ENCODE assay signal across 7 cellular contexts in genomic region chr1:114153621-114154145, GRCh38. TPM values are rescaled to one million over a fixed set of nuclear protein-coding genes. Genes with fewer than 3 reads are reported as not detected.
DNase-seq lines count a peak whose midpoint lies in the region; ATAC-seq and FAIRE-seq lines count a peak whose summit lies in the region.

Gene SYT6, minus strand, starts transcription at chr1:114153869. Its CDS starts 97 bp downstream, at chr1:114153772.

- no peaks in the 10 kb centered on the region for H3K36me3 Mint-ChIP-seq in activated T-helper 17 cell treated with anti-CD3 and anti-CD28 coated beads, Interleukin-2, amount 50 U/mL, for 72 hours (ENCODE audit: low read depth)
- no peaks in the 10 kb centered on the region for H3K36me3 Mint-ChIP-seq in stimulated activated memory B cell treated with anti-CD40 and anti-IgM and Interleukin-4, amounts not matched to agents 10 μg/mL and 1 μg/mL and 100 μg/mL, for 72 hours
- no peaks in the 10 kb centered on the region for H3K36me3 Mint-ChIP-seq in activated CD4-positive, alpha-beta T cell treated with anti-CD3 and anti-CD28 coated beads, Interleukin-2, amount 10 ng/mL, durations not matched to agents 7 days and 5 days (ENCODE audit: low read depth)

- CTCF ChIA-PET in activated CD4-positive, alpha-beta T cell treated with anti-CD3 and anti-CD28 coated beads, Interleukin-2, amount 10 ng/mL, durations not matched to agents 7 days and 5 days (lab: Charles Lee), result no interaction called here

- no peak within 1 kb of the TSS for H3K27ac Mint-ChIP-seq in activated T-helper 17 cell treated with anti-CD3 and anti-CD28 coated beads, Interleukin-2, amount 50 U/mL, for 72 hours
- H3K27ac Mint-ChIP-seq in stimulated activated memory B cell treated with anti-CD40 and anti-IgM and Interleukin-4, amounts not matched to agents 10 μg/mL and 1 μg/mL and 100 μg/mL, for 72 hours, result no peak within 1 kb of the TSS
- no peak within 1 kb of the TSS for H3K27ac Mint-ChIP-seq in activated CD4-positive, alpha-beta T cell treated with anti-CD3 and anti-CD28 coated beads, Interleukin-2, amount 10 ng/mL, durations not matched to agents 7 days and 5 days

- H3K27me3 Mint-ChIP-seq in activated T-helper 17 cell treated with anti-CD3 and anti-CD28 coated beads, Interleukin-2, amount 50 U/mL, for 72 hours, result peaks cover 62% of the 10 kb centered on the region
- H3K27me3 Mint-ChIP-seq in stimulated activated memory B cell treated with anti-CD40 and anti-IgM and Interleukin-4, amounts not matched to agents 10 μg/mL and 1 μg/mL and 100 μg/mL, for 72 hours, result peaks cover 63% of the 10 kb centered on the region
- H3K27me3 Mint-ChIP-seq in activated CD4-positive, alpha-beta T cell treated with anti-CD3 and anti-CD28 coated beads, Interleukin-2, amount 10 ng/mL, durations not matched to agents 7 days and 5 days, result peaks cover 78% of the 10 kb centered on the region

- peaks cover 64% of the 10 kb centered on the region for H3K27me3 ChIP-seq in HUES6 (ENCODE audit: control insufficient read depth, insufficient read depth, low read length)
- peaks cover 69% of the 10 kb centered on the region for H3K27me3 ChIP-seq in iPS-20b (ENCODE audit: insufficient read depth, low read length)

- DNase-seq in NCI-H187 treated with DMSO at 0.1 percent for 48 hours (lab: John Stamatoyannopoulos, UW), result no peak
- DNase-seq in urothelium cell line (ENCODE audit: low spot score), result no peak
- DNase-seq in activated CD4-positive, alpha-beta T cell treated with anti-CD3 and anti-CD28 coated beads, Interleukin-2, amount 10 ng/mL, durations not matched to agents 7 days and 5 days, result no peak

- H3K4me3 ChIP-seq in HUES6 (ENCODE audit: low read depth, low read length), result peak within 1 kb of the TSS; percentile 82
- peak within 1 kb of the TSS; percentile 83 for H3K4me3 ChIP-seq in iPS-20b (ENCODE audit: low read length)

- H3K9ac ChIP-seq in HUES6 (ENCODE audit: low read length) (peak within 1 kb of the TSS; percentile 94), iPS-20b (ENCODE audit: low read depth, low read length) (peak within 1 kb of the TSS; percentile 85; the same call in 1 of the 2 replicates)

- POLR2A ChIA-PET in activated CD4-positive, alpha-beta T cell treated with anti-CD3 and anti-CD28 coated beads, Interleukin-2, amount 10 ng/mL, durations not matched to agents 7 days and 5 days (lab: Charles Lee), result no interaction called here

- no peak for FAIRE-seq in urothelium cell line (lab: Jason Lieb, UNC)

- H3K27ac ChIP-seq in HUES6 (ENCODE audit: low read depth, low read length), result peak within 1 kb of the TSS; percentile 76
- no peak within 1 kb of the TSS for H3K27ac ChIP-seq in iPS-20b (ENCODE audit: low read length)

- H3K9me3 ChIP-seq in HUES6 (ENCODE audit: control insufficient read depth, insufficient read depth, low read depth, low read length), result no peaks in the 10 kb centered on the region
- no peaks in the 10 kb centered on the region for H3K9me3 ChIP-seq in iPS-20b (ENCODE audit: insufficient read depth, low read depth, low read length)

- H3K4me1 ChIP-seq in HUES6 (ENCODE audit: control insufficient read depth, insufficient read depth, low read length) (peaks cover 43% of the 10 kb centered on the region), iPS-20b (ENCODE audit: insufficient read depth, low read length) (peaks cover 38% of the 10 kb centered on the region)

- no peak for ATAC-seq in activated T-helper 17 cell treated with anti-CD3 and anti-CD28 coated beads, Interleukin-2, amount 50 U/mL, for 72 hours (replicated peaks)
- no peak for ATAC-seq in stimulated activated memory B cell treated with anti-CD40 and anti-IgM and Interleukin-4, amounts not matched to agents 10 μg/mL and 1 μg/mL and 100 μg/mL, for 72 hours

- peaks cover 17% of the 10 kb centered on the region for H3K36me3 ChIP-seq in HUES6 (ENCODE audit: control insufficient read depth, insufficient read depth, low read length)
- H3K36me3 ChIP-seq in iPS-20b (ENCODE audit: insufficient read depth, low read depth, low read length), result peaks cover 20% of the 10 kb centered on the region

- peaks cover 7% of the 10 kb centered on the region for H3K4me1 Mint-ChIP-seq in activated T-helper 17 cell treated with anti-CD3 and anti-CD28 coated beads, Interleukin-2, amount 50 U/mL, for 72 hours
- peaks cover 10% of the 10 kb centered on the region for H3K4me1 Mint-ChIP-seq in stimulated activated memory B cell treated with anti-CD40 and anti-IgM and Interleukin-4, amounts not matched to agents 10 μg/mL and 1 μg/mL and 100 μg/mL, for 72 hours
- H3K4me1 Mint-ChIP-seq in activated CD4-positive, alpha-beta T cell treated with anti-CD3 and anti-CD28 coated beads, Interleukin-2, amount 10 ng/mL, durations not matched to agents 7 days and 5 days, result peaks cover 5% of the 10 kb centered on the region

- H3K9me3 Mint-ChIP-seq in activated T-helper 17 cell treated with anti-CD3 and anti-CD28 coated beads, Interleukin-2, amount 50 U/mL, for 72 hours, result no peaks in the 10 kb centered on the region
- H3K9me3 Mint-ChIP-seq in stimulated activated memory B cell treated with anti-CD40 and anti-IgM and Interleukin-4, amounts not matched to agents 10 μg/mL and 1 μg/mL and 100 μg/mL, for 72 hours, result no peaks in the 10 kb centered on the region
- H3K9me3 Mint-ChIP-seq in activated CD4-positive, alpha-beta T cell treated with anti-CD3 and anti-CD28 coated beads, Interleukin-2, amount 10 ng/mL, durations not matched to agents 7 days and 5 days, result no peaks in the 10 kb centered on the region

- peak within 1 kb of the TSS; percentile 58 for H3K4me3 Mint-ChIP-seq in activated T-helper 17 cell treated with anti-CD3 and anti-CD28 coated beads, Interleukin-2, amount 50 U/mL, for 72 hours
- peak within 1 kb of the TSS; percentile 9 for H3K4me3 Mint-ChIP-seq in stimulated activated memory B cell treated with anti-CD40 and anti-IgM and Interleukin-4, amounts not matched to agents 10 μg/mL and 1 μg/mL and 100 μg/mL, for 72 hours
- H3K4me3 Mint-ChIP-seq in activated CD4-positive, alpha-beta T cell treated with anti-CD3 and anti-CD28 coated beads, Interleukin-2, amount 10 ng/mL, durations not matched to agents 7 days and 5 days, result no peak within 1 kb of the TSS

RNA-seq across cellular contexts. Expression of gene SYT6, which starts in this region (rescaled TPM):
- total RNA-seq in activated T-helper 17 cell treated with anti-CD3 and anti-CD28 coated beads, Interleukin-2, amount 50 U/mL, for 72 hours, result not detected
- total RNA-seq in activated CD4-positive, alpha-beta T cell treated with anti-CD3 and anti-CD28 coated beads, Interleukin-2, amount 10 ng/mL, durations not matched to agents 7 days and 5 days, result not detected
